Comparison of ENCODE assay signal across 11 cellular contexts in genomic region chr11:26187639-26188038, GRCh38.
DNase-seq lines count a peak whose midpoint lies in the region; ATAC-seq and TF ChIP-seq lines count a peak whose summit lies in the region.
"Had no signal": no experiment of that assay in that cellular context is flagged by ENCODE, and none has a peak within 500 bp of the region (broad histone marks: within the 10 kb centered on the region; RNA-seq: fewer than 3 reads in every experiment).

No MANE protein-coding gene starts in this region.

- ATAC-seq in right lobe of liver, result peak; percentile 83 to 98 (median 92)
- ATAC-seq in activated T-cell treated with anti-CD3 and anti-CD28 coated beads, Interleukin-2, amount 50 U/mL, for 4 hours, result no peak

- H3K9me3 Mint-ChIP-seq in chondrocyte (ENCODE audit: low read depth), result no peaks in the 10 kb centered on the region
- peaks cover 9% of the 10 kb centered on the region for H3K9me3 Mint-ChIP-seq in activated T-cell treated with anti-CD3 and anti-CD28 coated beads, Interleukin-2, amount 50 U/mL, for 4 hours

- no peaks in the 10 kb centered on the region for H3K36me3 Mint-ChIP-seq in chondrocyte (ENCODE audit: low read depth)
- H3K36me3 Mint-ChIP-seq in activated T-cell treated with anti-CD3 and anti-CD28 coated beads, Interleukin-2, amount 50 U/mL, for 4 hours (ENCODE audit: insufficient read depth), result no peaks in the 10 kb centered on the region
- H3K36me3 Mint-ChIP-seq: CD14-positive monocyte had no signal

- WGBS in right lobe of liver (ENCODE audit: insufficient coverage, low coverage, low lambda C conversion rate, missing lambda C conversion rate), result 9% methylated on average over 2 of the region's 2 CpGs

- peaks cover 21% of the 10 kb centered on the region for H3K4me1 Mint-ChIP-seq in chondrocyte (ENCODE audit: low read depth)
- H3K4me1 Mint-ChIP-seq in activated T-cell treated with anti-CD3 and anti-CD28 coated beads, Interleukin-2, amount 50 U/mL, for 4 hours (ENCODE audit: low read depth), result no peaks in the 10 kb centered on the region
- H3K4me1 Mint-ChIP-seq: CD14-positive monocyte had no signal

- H3K36me3 ChIP-seq in right lobe of liver (no peaks in the 10 kb centered on the region), H7 (replicated peaks; ENCODE audit: control insufficient read depth, insufficient read depth, low read length) (no peaks in the 10 kb centered on the region)

- H3K27me3 ChIP-seq in AG04450 (ENCODE audit: control insufficient read depth, insufficient read depth, low read length), result no peaks in the 10 kb centered on the region
- H3K27me3 ChIP-seq in right lobe of liver, result no peaks in the 10 kb centered on the region
- no peaks in the 10 kb centered on the region for H3K27me3 ChIP-seq in H7 (ENCODE audit: control insufficient read depth, insufficient read depth, low read length)

- H3K27ac ChIP-seq in AG04450 (ENCODE audit: low read depth, low read length) (no peak overlapping the region), right lobe of liver (peak overlapping the region; percentile 14 to 60 (median 59))

- H3K27ac Mint-ChIP-seq in chondrocyte (ENCODE audit: unreplicated experiment), result peak overlapping the region; percentile 52
- H3K27ac Mint-ChIP-seq: CD14-positive monocyte had no signal

- intact Hi-C loops in right lobe of liver (cut with DNase I), result no loop called here

- no peaks in the 10 kb centered on the region for H3K27me3 Mint-ChIP-seq in chondrocyte (ENCODE audit: low read depth)
- H3K27me3 Mint-ChIP-seq in activated T-cell treated with anti-CD3 and anti-CD28 coated beads, Interleukin-2, amount 50 U/mL, for 4 hours (ENCODE audit: low read depth), result no peaks in the 10 kb centered on the region

- TF ChIP-seq CTCF in AG04450 (IDR thresholded peaks at IDR 0.05; ENCODE audit: low read depth, low read length) (no peak), chondrocyte (IDR thresholded peaks at IDR 0.05) (no peak), right lobe of liver (IDR thresholded peaks at IDR 0.05) (no peak)

- H3K4me3 ChIP-seq in AG04450 (ENCODE audit: low read depth, low read length), result no peak overlapping the region
- H3K4me3 ChIP-seq in right lobe of liver, result no peak overlapping the region
- no peak overlapping the region for H3K4me3 ChIP-seq in H7 (ENCODE audit: insufficient read depth, low read depth, low read length)

- H3K4me1 ChIP-seq in right lobe of liver, result peaks cover 0 to 16% (median 8%) of the 10 kb centered on the region in 4 donors

- DNase-seq in AG04450 (ENCODE audit: low read depth, low spot score) (peak; percentile 27), HuH-7 (ENCODE audit: low spot score) (peak; percentile 22), chondrocyte (ENCODE audit: low spot score) (no peak), right lobe of liver (peak in 1 of 3 donors; percentile 60), mucosa of gallbladder (ENCODE audit: low spot score) (no peak), H7 (no peak), NCI-H1417 (lab: John Stamatoyannopoulos, UW) (no peak)
- no peak for DNase-seq in activated T-cell treated with anti-CD3 and anti-CD28 coated beads, Interleukin-2, amount 50 U/mL, for 4 hours
- DNase-seq: head of caudate nucleus, NCI-H1694 had no signal

- CTCF ChIA-PET in AG04450 (lab: Charles Lee), result interaction anchor here (1.1 kb wide), 1 partner anchor 206 kb away, joined by 3 read pairs; no protein-coding TSS in a partner anchor

- POLR2A ChIA-PET in AG04450 (lab: Yijun Ruan, JAX), result no interaction called here

- H3K4me3 Mint-ChIP-seq in chondrocyte (ENCODE audit: unreplicated experiment), result no peak overlapping the region
- H3K4me3 Mint-ChIP-seq in activated T-cell treated with anti-CD3 and anti-CD28 coated beads, Interleukin-2, amount 50 U/mL, for 4 hours, result no peak overlapping the region
- H3K4me3 Mint-ChIP-seq: CD14-positive monocyte had no signal

- H3K9me3 ChIP-seq in AG04450 (ENCODE audit: control insufficient read depth, insufficient read depth, low read length), result no peaks in the 10 kb centered on the region
- no peaks in the 10 kb centered on the region for H3K9me3 ChIP-seq in right lobe of liver

- peak; percentile 28 for TF ChIP-seq POLR2A in right lobe of liver (IDR thresholded peaks at IDR 0.05)

Comparison
In these comparisons a context has a peak if more than half of its experiments do, and no peak if none do; other contexts are left out.
1. DNase-seq: peak in AG04450 (single experiment) and HuH-7 (single experiment); none in chondrocyte (single experiment), mucosa of gallbladder (single experiment), activated T-cell treated with anti-CD3 and anti-CD28 coated beads, Interleukin-2, amount 50 U/mL, for 4 hours (single experiment), H7 (single experiment) and NCI-H1417 (0 of 3).
2. ATAC-seq: peak in right lobe of liver (4 of 4); none in activated T-cell treated with anti-CD3 and anti-CD28 coated beads, Interleukin-2, amount 50 U/mL, for 4 hours (0 of 2).